Comparison of ENCODE assay signal across 1 cellular context in the genomic region with DNA sequence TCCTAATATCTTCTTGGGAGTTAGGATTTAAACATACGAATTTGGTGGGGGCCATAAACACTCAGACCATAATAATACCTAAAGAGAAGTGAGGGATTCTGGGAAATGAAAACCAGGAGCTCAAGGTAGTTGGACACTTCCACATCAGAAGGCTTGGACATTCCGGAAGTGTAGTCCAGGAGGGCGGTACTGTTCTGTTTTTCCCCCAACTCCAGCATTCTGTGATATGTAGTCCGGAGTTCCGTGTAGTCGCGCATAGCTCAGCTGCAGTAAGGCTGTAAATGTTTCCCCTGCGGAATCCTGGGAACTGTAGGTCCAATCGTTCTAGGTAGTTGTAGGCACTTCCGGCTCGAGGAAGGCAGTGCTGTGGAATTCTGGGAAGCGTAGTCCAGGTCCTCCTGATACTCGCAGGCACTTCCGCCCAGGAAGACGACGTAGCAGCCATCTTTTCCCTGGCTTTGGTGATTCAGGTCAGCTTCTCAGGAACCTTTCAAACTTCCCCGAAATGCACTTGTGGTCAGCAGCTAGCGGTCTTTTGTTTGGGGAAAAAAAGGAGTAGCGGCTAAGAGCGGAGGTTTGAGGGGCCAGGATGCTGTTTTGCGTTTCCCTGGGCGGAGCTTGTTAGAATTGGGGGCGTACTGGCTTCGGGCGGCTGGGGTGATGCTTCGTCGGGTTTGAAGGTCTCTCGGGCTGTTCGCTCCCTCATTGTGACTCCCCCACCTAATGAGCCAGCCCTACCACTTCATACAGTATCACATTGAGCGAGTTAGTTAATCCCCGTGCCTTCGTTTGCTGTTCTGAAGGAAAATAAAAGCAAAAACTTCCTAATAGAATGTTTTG.
TF ChIP-seq lines count a peak whose summit lies in the region.

A gene (plus strand): TSS at position 428 of the 840 bp plus-strand sequence. CDS start 4,981 bp downstream, outside the sequence.

TF ChIP-seq in WTC11, 78 proteins besides CTCF, POLR2A, EP300 and RAD21 (continued from another document):
- TF ChIP-seq, protein P1, sequence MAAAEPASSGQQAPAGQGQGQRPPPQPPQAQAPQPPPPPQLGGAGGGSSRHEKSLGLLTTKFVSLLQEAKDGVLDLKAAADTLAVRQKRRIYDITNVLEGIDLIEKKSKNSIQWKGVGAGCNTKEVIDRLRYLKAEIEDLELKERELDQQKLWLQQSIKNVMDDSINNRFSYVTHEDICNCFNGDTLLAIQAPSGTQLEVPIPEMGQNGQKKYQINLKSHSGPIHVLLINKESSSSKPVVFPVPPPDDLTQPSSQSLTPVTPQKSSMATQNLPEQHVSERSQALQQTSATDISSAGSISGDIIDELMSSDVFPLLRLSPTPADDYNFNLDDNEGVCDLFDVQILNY (CRISPR knock-in tag; IDR thresholded peaks at IDR 0.05) = no peak
- TF ChIP-seq, protein P2, sequence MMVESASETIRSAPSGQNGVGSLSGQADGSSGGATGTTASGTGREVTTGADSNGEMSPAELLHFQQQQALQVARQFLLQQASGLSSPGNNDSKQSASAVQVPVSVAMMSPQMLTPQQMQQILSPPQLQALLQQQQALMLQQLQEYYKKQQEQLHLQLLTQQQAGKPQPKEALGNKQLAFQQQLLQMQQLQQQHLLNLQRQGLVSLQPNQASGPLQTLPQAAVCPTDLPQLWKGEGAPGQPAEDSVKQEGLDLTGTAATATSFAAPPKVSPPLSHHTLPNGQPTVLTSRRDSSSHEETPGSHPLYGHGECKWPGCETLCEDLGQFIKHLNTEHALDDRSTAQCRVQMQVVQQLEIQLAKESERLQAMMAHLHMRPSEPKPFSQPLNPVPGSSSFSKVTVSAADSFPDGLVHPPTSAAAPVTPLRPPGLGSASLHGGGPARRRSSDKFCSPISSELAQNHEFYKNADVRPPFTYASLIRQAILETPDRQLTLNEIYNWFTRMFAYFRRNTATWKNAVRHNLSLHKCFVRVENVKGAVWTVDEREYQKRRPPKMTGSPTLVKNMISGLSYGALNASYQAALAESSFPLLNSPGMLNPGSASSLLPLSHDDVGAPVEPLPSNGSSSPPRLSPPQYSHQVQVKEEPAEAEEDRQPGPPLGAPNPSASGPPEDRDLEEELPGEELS (CRISPR knock-in tag; IDR thresholded peaks at IDR 0.05) = no peak
- no peak for TF ChIP-seq ZNF121 (CRISPR knock-in tag; IDR thresholded peaks at IDR 0.05)
- no peak for TF ChIP-seq TP53 (CRISPR knock-in tag; IDR thresholded peaks at IDR 0.05)
- no peak for TF ChIP-seq NR3C1 (CRISPR knock-in tag; conservative IDR thresholded peaks at IDR 0.05; ENCODE audit: low read depth)
- TF ChIP-seq TCF7 (CRISPR knock-in tag; IDR thresholded peaks at IDR 0.05; ENCODE audit: low read depth) = no peak
- TF ChIP-seq IRF2 (CRISPR knock-in tag; IDR thresholded peaks at IDR 0.05; ENCODE audit: borderline replicate concordance, low read depth) = no peak
- TF ChIP-seq, protein P3, sequence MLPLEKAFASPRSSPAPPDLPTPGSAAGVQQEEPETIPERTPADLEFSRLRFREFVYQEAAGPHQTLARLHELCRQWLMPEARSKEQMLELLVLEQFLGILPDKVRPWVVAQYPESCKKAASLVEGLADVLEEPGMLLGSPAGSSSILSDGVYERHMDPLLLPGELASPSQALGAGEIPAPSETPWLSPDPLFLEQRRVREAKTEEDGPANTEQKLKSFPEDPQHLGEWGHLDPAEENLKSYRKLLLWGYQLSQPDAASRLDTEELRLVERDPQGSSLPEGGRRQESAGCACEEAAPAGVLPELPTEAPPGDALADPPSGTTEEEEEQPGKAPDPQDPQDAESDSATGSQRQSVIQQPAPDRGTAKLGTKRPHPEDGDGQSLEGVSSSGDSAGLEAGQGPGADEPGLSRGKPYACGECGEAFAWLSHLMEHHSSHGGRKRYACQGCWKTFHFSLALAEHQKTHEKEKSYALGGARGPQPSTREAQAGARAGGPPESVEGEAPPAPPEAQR (CRISPR knock-in tag; IDR thresholded peaks at IDR 0.05) = no peak
- TF ChIP-seq, protein P4, sequence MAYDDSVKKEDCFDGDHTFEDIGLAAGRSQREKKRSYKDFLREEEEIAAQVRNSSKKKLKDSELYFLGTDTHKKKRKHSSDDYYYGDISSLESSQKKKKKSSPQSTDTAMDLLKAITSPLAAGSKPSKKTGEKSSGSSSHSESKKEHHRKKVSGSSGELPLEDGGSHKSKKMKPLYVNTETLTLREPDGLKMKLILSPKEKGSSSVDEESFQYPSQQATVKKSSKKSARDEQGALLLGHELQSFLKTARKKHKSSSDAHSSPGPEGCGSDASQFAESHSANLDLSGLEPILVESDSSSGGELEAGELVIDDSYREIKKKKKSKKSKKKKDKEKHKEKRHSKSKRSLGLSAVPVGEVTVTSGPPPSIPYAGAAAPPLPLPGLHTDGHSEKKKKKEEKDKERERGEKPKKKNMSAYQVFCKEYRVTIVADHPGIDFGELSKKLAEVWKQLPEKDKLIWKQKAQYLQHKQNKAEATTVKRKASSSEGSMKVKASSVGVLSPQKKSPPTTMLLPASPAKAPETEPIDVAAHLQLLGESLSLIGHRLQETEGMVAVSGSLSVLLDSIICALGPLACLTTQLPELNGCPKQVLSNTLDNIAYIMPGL (CRISPR knock-in tag; IDR thresholded peaks at IDR 0.05) = no peak
- no peak for TF ChIP-seq ZNF317 (CRISPR knock-in tag; IDR thresholded peaks at IDR 0.05; ENCODE audit: borderline replicate concordance, low read depth)
- peak; percentile 43; the same call in 1 of the 2 replicates for TF ChIP-seq GABPB1 (CRISPR knock-in tag; IDR thresholded peaks at IDR 0.05)
- TF ChIP-seq, protein P5, sequence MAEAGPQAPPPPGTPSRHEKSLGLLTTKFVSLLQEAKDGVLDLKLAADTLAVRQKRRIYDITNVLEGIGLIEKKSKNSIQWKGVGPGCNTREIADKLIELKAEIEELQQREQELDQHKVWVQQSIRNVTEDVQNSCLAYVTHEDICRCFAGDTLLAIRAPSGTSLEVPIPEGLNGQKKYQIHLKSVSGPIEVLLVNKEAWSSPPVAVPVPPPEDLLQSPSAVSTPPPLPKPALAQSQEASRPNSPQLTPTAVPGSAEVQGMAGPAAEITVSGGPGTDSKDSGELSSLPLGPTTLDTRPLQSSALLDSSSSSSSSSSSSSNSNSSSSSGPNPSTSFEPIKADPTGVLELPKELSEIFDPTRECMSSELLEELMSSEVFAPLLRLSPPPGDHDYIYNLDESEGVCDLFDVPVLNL (CRISPR knock-in tag; IDR thresholded peaks at IDR 0.05; ENCODE audit: borderline replicate concordance, low read depth) = no peak
- TF ChIP-seq, protein P6, sequence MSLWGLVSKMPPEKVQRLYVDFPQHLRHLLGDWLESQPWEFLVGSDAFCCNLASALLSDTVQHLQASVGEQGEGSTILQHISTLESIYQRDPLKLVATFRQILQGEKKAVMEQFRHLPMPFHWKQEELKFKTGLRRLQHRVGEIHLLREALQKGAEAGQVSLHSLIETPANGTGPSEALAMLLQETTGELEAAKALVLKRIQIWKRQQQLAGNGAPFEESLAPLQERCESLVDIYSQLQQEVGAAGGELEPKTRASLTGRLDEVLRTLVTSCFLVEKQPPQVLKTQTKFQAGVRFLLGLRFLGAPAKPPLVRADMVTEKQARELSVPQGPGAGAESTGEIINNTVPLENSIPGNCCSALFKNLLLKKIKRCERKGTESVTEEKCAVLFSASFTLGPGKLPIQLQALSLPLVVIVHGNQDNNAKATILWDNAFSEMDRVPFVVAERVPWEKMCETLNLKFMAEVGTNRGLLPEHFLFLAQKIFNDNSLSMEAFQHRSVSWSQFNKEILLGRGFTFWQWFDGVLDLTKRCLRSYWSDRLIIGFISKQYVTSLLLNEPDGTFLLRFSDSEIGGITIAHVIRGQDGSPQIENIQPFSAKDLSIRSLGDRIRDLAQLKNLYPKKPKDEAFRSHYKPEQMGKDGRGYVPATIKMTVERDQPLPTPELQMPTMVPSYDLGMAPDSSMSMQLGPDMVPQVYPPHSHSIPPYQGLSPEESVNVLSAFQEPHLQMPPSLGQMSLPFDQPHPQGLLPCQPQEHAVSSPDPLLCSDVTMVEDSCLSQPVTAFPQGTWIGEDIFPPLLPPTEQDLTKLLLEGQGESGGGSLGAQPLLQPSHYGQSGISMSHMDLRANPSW (CRISPR knock-in tag; conservative IDR thresholded peaks at IDR 0.05; ENCODE audit: low read depth) = no peak
- TF ChIP-seq, protein P7, sequence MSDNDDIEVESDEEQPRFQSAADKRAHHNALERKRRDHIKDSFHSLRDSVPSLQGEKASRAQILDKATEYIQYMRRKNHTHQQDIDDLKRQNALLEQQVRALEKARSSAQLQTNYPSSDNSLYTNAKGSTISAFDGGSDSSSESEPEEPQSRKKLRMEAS (CRISPR knock-in tag; IDR thresholded peaks at IDR 0.05) = 0 out of 2 replicates have a peak, but pooled peaks have one; percentile 25
- TF ChIP-seq NFYB (CRISPR knock-in tag; conservative IDR thresholded peaks at IDR 0.05; ENCODE audit: low read depth) = no peak
